Comparison of ENCODE assay signal across 11 cellular contexts in the genomic region with DNA sequence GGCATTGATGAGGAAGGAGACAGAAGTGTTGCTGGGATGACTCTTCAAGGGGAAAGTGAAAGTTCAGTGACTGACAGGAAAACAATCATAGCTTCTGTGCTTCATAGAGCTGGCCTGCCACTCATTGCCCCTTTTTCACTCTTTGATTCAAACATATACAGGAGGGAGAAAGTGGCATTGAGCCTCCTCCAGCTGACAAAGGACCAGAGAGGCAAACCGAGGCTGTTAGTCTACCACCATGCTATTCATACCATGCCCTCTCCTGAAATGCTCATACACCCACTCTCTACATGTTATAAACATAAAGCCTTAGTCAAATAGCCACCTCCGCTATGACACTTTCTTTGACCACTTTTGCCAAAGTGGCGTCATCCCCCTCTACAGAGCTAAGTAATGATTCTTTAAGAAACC.
DNase-seq lines count a peak whose midpoint lies in the region; ATAC-seq, FAIRE-seq and TF ChIP-seq lines count a peak whose summit lies in the region.
"Had no signal": no experiment of that assay in that cellular context is flagged by ENCODE, and none has a peak within 500 bp of the region (broad histone marks: within the 10 kb centered on the region; RNA-seq: fewer than 3 reads in every experiment).

No MANE protein-coding gene starts in this region.

- no peak overlapping the region for H3K27ac Mint-ChIP-seq in stimulated activated naive CD8-positive, alpha-beta T cell treated with anti-CD3 and anti-CD28 coated beads, Interleukin-15, amount 100 ng/mL, for 72 hours

- ATAC-seq in GM19452 (IDR thresholded peaks at IDR 0.05; ENCODE audit: unreplicated experiment), result peak; percentile 70
- ATAC-seq in HG02885 (IDR thresholded peaks at IDR 0.05; ENCODE audit: poor library complexity, unreplicated experiment), result peak; percentile 86
- no peak for ATAC-seq in stimulated activated naive CD8-positive, alpha-beta T cell treated with anti-CD3 and anti-CD28 coated beads, Interleukin-15, amount 100 ng/mL, for 72 hours

- no peak overlapping the region for H3K4me3 Mint-ChIP-seq in stimulated activated naive CD8-positive, alpha-beta T cell treated with anti-CD3 and anti-CD28 coated beads, Interleukin-15, amount 100 ng/mL, for 72 hours

- intact Hi-C loops in head of caudate nucleus (cut with DNase I), result no loop called here

- no peaks in the 10 kb centered on the region for H3K27me3 Mint-ChIP-seq in stimulated activated naive CD8-positive, alpha-beta T cell treated with anti-CD3 and anti-CD28 coated beads, Interleukin-15, amount 100 ng/mL, for 72 hours

- H3K4me1 Mint-ChIP-seq in stimulated activated naive CD8-positive, alpha-beta T cell treated with anti-CD3 and anti-CD28 coated beads, Interleukin-15, amount 100 ng/mL, for 72 hours, result no peaks in the 10 kb centered on the region

- peaks cover 0 to 4% of the 10 kb centered on the region in 2 donors for H3K9me3 Mint-ChIP-seq in stimulated activated naive CD8-positive, alpha-beta T cell treated with anti-CD3 and anti-CD28 coated beads, Interleukin-15, amount 100 ng/mL, for 72 hours

- TF ChIP-seq POLR2A in GM12892 (IDR thresholded peaks at IDR 0.05; ENCODE audit: low read depth, low read length), result no peak

- FAIRE-seq in GM12892 (lab: Jason Lieb, UNC), result peak; percentile 78

- no peak for DNase-seq in GM12892 (ENCODE audit: insufficient read length)
- peak; percentile 7 for DNase-seq in HT1080 (ENCODE audit: low read depth)
- no peak for DNase-seq in NCI-H82 (lab: John Stamatoyannopoulos, UW)
- no peak for DNase-seq in stimulated activated naive CD8-positive, alpha-beta T cell treated with anti-CD3 and anti-CD28 coated beads, Interleukin-15, amount 100 ng/mL, for 72 hours
- no peak for DNase-seq in head of caudate nucleus
- no peak for DNase-seq in stimulated activated CD4-positive, alpha-beta T cell treated with anti-CD3 and anti-CD28 coated beads, Interleukin-2, amount 100 ng/mL, for 48 hours
- DNase-seq: activated CD8-positive, alpha-beta memory T cell treated with anti-CD3 and anti-CD28 coated beads, Interleukin-2, amount 50 U/mL, for 48 hours; AML-193; NCI-H526 treated with DMSO at 0.1 percent for 48 hours had no signal
